Comparison of ENCODE assay signal across 28 cellular contexts in the genomic region with DNA sequence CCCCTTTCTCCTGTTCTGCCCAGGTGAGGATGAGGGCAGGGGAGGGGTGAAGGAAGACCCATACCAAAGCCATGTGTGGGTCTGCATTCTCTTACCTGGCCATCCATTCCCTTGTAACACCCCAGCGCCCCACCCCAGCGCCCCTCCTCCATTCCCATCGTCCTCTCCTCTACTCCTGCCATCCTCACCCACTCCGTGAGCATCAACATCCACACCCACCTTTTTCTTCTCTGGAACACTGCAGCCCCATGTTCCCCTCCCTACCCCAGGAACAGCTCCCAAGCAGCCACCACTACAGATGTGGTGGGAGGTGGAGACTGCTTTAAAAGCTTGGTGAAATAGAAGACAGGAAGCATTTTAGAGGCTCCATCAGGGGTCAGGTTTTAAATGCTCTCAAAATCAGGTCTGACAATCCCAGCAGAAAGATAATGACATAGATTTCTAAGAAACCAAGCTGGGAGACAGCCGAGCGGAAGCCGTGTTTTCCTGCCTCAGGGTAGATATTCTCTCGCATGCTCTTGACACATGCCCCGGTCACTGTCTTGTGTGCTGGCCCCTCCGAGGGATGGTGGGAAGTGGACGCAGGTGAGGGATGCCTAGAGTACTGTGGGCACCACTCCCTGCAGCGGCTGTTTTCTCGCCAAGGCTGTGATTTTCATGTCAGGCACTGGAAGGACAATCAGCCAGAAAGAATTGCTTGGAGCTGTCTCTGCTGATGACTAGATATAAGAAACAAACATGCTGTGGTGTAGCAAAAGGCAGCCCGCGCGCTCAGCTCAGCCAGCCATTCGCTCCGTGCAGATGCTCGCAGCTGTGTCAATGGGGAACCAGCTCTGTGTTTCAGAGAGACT. TPM values are rescaled to one million over a fixed set of nuclear protein-coding genes. Genes with fewer than 3 reads are reported as not detected.
DNase-seq lines count a peak whose midpoint lies in the region; TF ChIP-seq lines count a peak whose summit lies in the region.
"Had no signal": no experiment of that assay in that cellular context is flagged by ENCODE, and none has a peak within 500 bp of the region (broad histone marks: within the 10 kb centered on the region; RNA-seq: fewer than 3 reads in every experiment).

No MANE protein-coding gene starts in this region.

- H3K9ac ChIP-seq in SK-N-SH (no peak overlapping the region), Karpas-422 (ENCODE audit: low read length) (no peak overlapping the region)
- H3K9ac ChIP-seq: KMS-11 had no signal

- H3K27me3 ChIP-seq in SK-N-SH (ENCODE audit: insufficient read depth) (no peaks in the 10 kb centered on the region), hepatocyte (no peaks in the 10 kb centered on the region), vagina (no peaks in the 10 kb centered on the region), Karpas-422 (ENCODE audit: low read length) (no peaks in the 10 kb centered on the region)
- H3K27me3 ChIP-seq: upper lobe of left lung had no signal

- H3K36me3 ChIP-seq in SK-N-SH (replicated peaks in 1 of 2; ENCODE audit: control insufficient read depth in 1 of 2, insufficient read depth in 2 of 2, low read length in 1 of 2) = no peaks in the 10 kb centered on the region
- H3K36me3 ChIP-seq in hepatocyte (replicated peaks; ENCODE audit: insufficient read depth, low read depth) = no peaks in the 10 kb centered on the region
- no peaks in the 10 kb centered on the region for H3K36me3 ChIP-seq in vagina
- no peaks in the 10 kb centered on the region for H3K36me3 ChIP-seq in Karpas-422 (ENCODE audit: insufficient read depth, low read length)
- H3K36me3 ChIP-seq: upper lobe of left lung had no signal

- H3K27ac ChIP-seq in SK-N-SH (ENCODE audit: low read depth in 2 of 2, low read length in 1 of 2) (peak overlapping the region in 1 of 2 experiments; percentile 84; a peak in 2 of 4 replicates), hepatocyte (no peak overlapping the region), vagina (peak overlapping the region; percentile 59), Karpas-422 (ENCODE audit: low read length) (no peak overlapping the region)
- H3K27ac ChIP-seq: KMS-11, RWPE1, upper lobe of left lung had no signal

- intact Hi-C loops in vagina (cut with DNase I) = no loop called here

- POLR2A ChIA-PET in SK-N-SH (lab: Yijun Ruan, JAX) = interaction anchor here (0.7 to 1.5 kb wide), 8 partner anchors 9 to 609 kb away, joined by 3 to 6 read pairs (median 4); partner anchors contain the start of gene KATNAL1

- H3K4me1 ChIP-seq in SK-N-SH (ENCODE audit: control insufficient read depth in 1 of 2, insufficient read depth in 2 of 2, low read depth in 1 of 2, low read length in 1 of 2) (peaks cover 0 to 28% of the 10 kb centered on the region in 2 experiments; a peak in 2 of 4 replicates), hepatocyte (ENCODE audit: insufficient read depth) (peaks cover 5% of the 10 kb centered on the region), vagina (peaks cover 22% of the 10 kb centered on the region), Karpas-422 (ENCODE audit: low read length) (no peaks in the 10 kb centered on the region)
- H3K4me1 ChIP-seq: upper lobe of left lung had no signal

- TF ChIP-seq CTCF in SK-N-SH (IDR thresholded peaks at IDR 0.05) = no peak
- TF ChIP-seq CTCF in hepatocyte (IDR thresholded peaks at IDR 0.05; ENCODE audit: poor library complexity) = no peak
- no peak for TF ChIP-seq CTCF in vagina (IDR thresholded peaks at IDR 0.05)

- TF ChIP-seq POLR2A in vagina (IDR thresholded peaks at IDR 0.05) = no peak

- H4K20me1 ChIP-seq in SK-N-SH (ENCODE audit: insufficient read depth) (no peaks in the 10 kb centered on the region), hepatocyte (ENCODE audit: insufficient read depth, poor library complexity, severe bottlenecking) (no peaks in the 10 kb centered on the region), Karpas-422 (ENCODE audit: insufficient read depth, low read depth, low read length) (no peaks in the 10 kb centered on the region)

- no peaks in the 10 kb centered on the region for H3K9me2 ChIP-seq in SK-N-SH
- H3K9me2 ChIP-seq in hepatocyte (replicated peaks; ENCODE audit: insufficient read depth) = no peaks in the 10 kb centered on the region
- H3K9me2 ChIP-seq in Karpas-422 (replicated peaks; ENCODE audit: insufficient read depth, low read length) = no peaks in the 10 kb centered on the region

- CTCF ChIA-PET in SK-N-SH (lab: Yijun Ruan, JAX) = interaction anchor here (0.8 to 1.7 kb wide), 9 partner anchors 9 to 129 kb away, joined by 3 to 8 read pairs (median 4); no protein-coding TSS in a partner anchor

- peak; percentile 19 for TF ChIP-seq RAD21 in SK-N-SH (IDR thresholded peaks at IDR 0.05; ENCODE audit: low read length)

- DNase-seq in NCI-H1417 (lab: John Stamatoyannopoulos, UW) (peak in 2 of 3 experiments; percentile 32 to 64), SK-N-SH (peak; percentile 75), hepatocyte (ENCODE audit: low spot score) (no peak), vagina (ENCODE audit: extremely low spot score in 2 of 2) (no peak), NCI-H1694 treated with DMSO at 0.1 percent for 48 hours (lab: John Stamatoyannopoulos, UW) (no peak), HuH-7 (ENCODE audit: low spot score) (no peak), Karpas-422 (no peak)
- DNase-seq: activated CD4-positive, alpha-beta T cell treated with anti-CD3 and anti-CD28 coated beads, Interleukin-2, amount 10 ng/mL, durations not matched to agents 24 days and 14 days; activated gamma-delta T cell; activated T-cell treated with anti-CD3 and anti-CD28 coated beads, Interleukin-2, amount 50 U/mL, for 1 hour; Calu3; DND-41; natural killer cell; NCI-H526; stimulated activated CD4-positive, alpha-beta T cell treated with anti-CD3 and anti-CD28 coated beads, Interleukin-2, amount 100 ng/mL, for 48 hours; T-helper 17 cell had no signal

- peak in 1 of 2 experiments; percentile 42; a peak in 1 of 4 replicates for TF ChIP-seq EP300 in SK-N-SH (IDR thresholded peaks at IDR 0.05; ENCODE audit: borderline replicate concordance in 1 of 2, low read depth in 1 of 2, low read length in 1 of 2)

- H3F3A ChIP-seq in SK-N-SH (replicated peaks; ENCODE audit: insufficient read depth) = no peaks in the 10 kb centered on the region

- H3K4me3 ChIP-seq in SK-N-SH (ENCODE audit: low read depth in 2 of 2, low read length in 1 of 2) (peak overlapping the region in 1 of 2 experiments; percentile 27; a peak in 1 of 4 replicates), hepatocyte (no peak overlapping the region), vagina (no peak overlapping the region), Karpas-422 (ENCODE audit: low read length) (no peak overlapping the region)
- H3K4me3 ChIP-seq: dorsolateral prefrontal cortex, upper lobe of left lung had no signal

- H2AFZ ChIP-seq in SK-N-SH (ENCODE audit: low read depth) (no peak overlapping the region), hepatocyte (no peak overlapping the region), Karpas-422 (ENCODE audit: low read length) (no peak overlapping the region)

- 26% methylated on average over 19 of the region's 19 CpGs for WGBS in SK-N-SH (ENCODE audit: low lambda C conversion rate)
- WGBS in hepatocyte (ENCODE audit: low lambda C conversion rate, missing lambda C conversion rate) = 57% methylated on average over 16 of the region's 19 CpGs

- H3K9me3 ChIP-seq in SK-N-SH (no peaks in the 10 kb centered on the region), hepatocyte (ENCODE audit: low read depth) (no peaks in the 10 kb centered on the region), vagina (no peaks in the 10 kb centered on the region), Karpas-422 (ENCODE audit: low read length) (no peaks in the 10 kb centered on the region)
- H3K9me3 ChIP-seq: upper lobe of left lung had no signal

- H3K79me2 ChIP-seq in SK-N-SH (ENCODE audit: insufficient read depth) = no peaks in the 10 kb centered on the region
- H3K79me2 ChIP-seq in hepatocyte = no peaks in the 10 kb centered on the region
- no peaks in the 10 kb centered on the region for H3K79me2 ChIP-seq in Karpas-422 (ENCODE audit: low read length)

- H3K4me2 ChIP-seq in SK-N-SH = peak overlapping the region; percentile 29; the same call in 1 of the 2 replicates
- H3K4me2 ChIP-seq in hepatocyte = peak overlapping the region; percentile 59
- H3K4me2 ChIP-seq in Karpas-422 (ENCODE audit: low read depth, low read length, poor library complexity, severe bottlenecking) = no peak overlapping the region
- H3K4me2 ChIP-seq: KMS-11 had no signal

TF ChIP-seq in SK-N-SH, 30 proteins besides CTCF, POLR2A, EP300 and RAD21 (continues in another document):
- TF ChIP-seq GATA2 (CRISPR knock-in tag; IDR thresholded peaks at IDR 0.05) (peak; percentile 78; the same call in 1 of the 2 replicates), FOXJ3 (CRISPR knock-in tag; IDR thresholded peaks at IDR 0.05) (peak; percentile 83), SIN3A (IDR thresholded peaks at IDR 0.05; ENCODE audit: borderline replicate concordance, low read depth, low read length) (no peak), CHD2 (IDR thresholded peaks at IDR 0.05; ENCODE audit: low read length, partially characterized antibody) (no peak), JUND (IDR thresholded peaks at IDR 0.05) (no peak), YY1 (IDR thresholded peaks at IDR 0.05; ENCODE audit: low read depth) (no peak)

RNA-seq across cellular contexts. Expression of gene MEDAG, which starts 9.8 kb away (rescaled TPM):
- 0.03 TPM in 1 of 2 replicates, not detected in the other for polyA plus RNA-seq in SK-N-SH (2012; rRNA removed)
- 0.01 and 0.03 TPM in 2 replicates for polyA plus RNA-seq in SK-N-SH (2012; cell fraction: cytosol; rRNA removed)
- not detected in 2 replicates for polyA plus RNA-seq in SK-N-SH (2012; cell fraction: nucleus; rRNA removed)
- total RNA-seq in hepatocyte = 0.03 TPM in 1 of 2 replicates, not detected in the other
- 0.28 and 0.30 TPM in 2 replicates for polyA plus RNA-seq in hepatocyte
- total RNA-seq in vagina = 46.4 TPM
- total RNA-seq in Karpas-422 (2014; rRNA removed; shearing (Covaris generic); ENCODE audit: low replicate concordance) = not detected in 2 replicates
- total RNA-seq: activated CD4-positive, alpha-beta T cell treated with anti-CD3 and anti-CD28 coated beads, Interleukin-2, amount 10 ng/mL, durations not matched to agents 24 days and 14 days; activated CD8-positive, alpha-beta memory T cell treated with anti-CD3 and anti-CD28 coated beads for 36 hours; mononuclear cell; natural killer cell; SK-MEL-5; T-helper 17 cell had no signal
- polyA plus RNA-seq: CD14-positive monocyte had no signal

RNA-seq across cellular contexts. Expression of gene TEX26, which starts 16.5 kb away (rescaled TPM):
- polyA plus RNA-seq in SK-N-SH (2012; rRNA removed) (not detected in 2 replicates), hepatocyte (1.0 and 1.1 TPM in 2 replicates)
- polyA plus RNA-seq in SK-N-SH (2012; cell fraction: cytosol; rRNA removed) = not detected in 2 replicates
- not detected in 2 replicates for polyA plus RNA-seq in SK-N-SH (2012; cell fraction: nucleus; rRNA removed)
- total RNA-seq in hepatocyte (0.36 and 0.57 TPM in 2 replicates), vagina (not detected)
- total RNA-seq in Karpas-422 (2014; rRNA removed; shearing (Covaris generic); ENCODE audit: low replicate concordance) = not detected in 2 replicates
- total RNA-seq: activated CD4-positive, alpha-beta T cell treated with anti-CD3 and anti-CD28 coated beads, Interleukin-2, amount 10 ng/mL, durations not matched to agents 24 days and 14 days; activated CD8-positive, alpha-beta memory T cell treated with anti-CD3 and anti-CD28 coated beads for 36 hours; Calu3; glomerular endothelial cell; kidney epithelial cell; lower leg skin; mononuclear cell; natural killer cell; osteocyte; SK-MEL-5; T-helper 17 cell had no signal
- polyA plus RNA-seq: CD14-positive monocyte had no signal

Comparison
In these comparisons a context has a peak if more than half of its experiments do, and no peak if none do; other contexts are left out.
1. DNase-seq: peak in NCI-H1417 (2 of 3) and SK-N-SH (single experiment); none in hepatocyte (single experiment), vagina (0 of 2), NCI-H1694 treated with DMSO at 0.1 percent for 48 hours (single experiment), HuH-7 (single experiment) and Karpas-422 (single experiment).
2. RNA of gene MEDAG, which starts 9.8 kb away (total RNA-seq): 46.4 TPM in vagina (single experiment); 0.03 TPM in hepatocyte and not detected in Karpas-422; every median in the first group is over 10 times any median in the second.